1 cellular context compared by ENCODE assay signal in the genomic region with DNA sequence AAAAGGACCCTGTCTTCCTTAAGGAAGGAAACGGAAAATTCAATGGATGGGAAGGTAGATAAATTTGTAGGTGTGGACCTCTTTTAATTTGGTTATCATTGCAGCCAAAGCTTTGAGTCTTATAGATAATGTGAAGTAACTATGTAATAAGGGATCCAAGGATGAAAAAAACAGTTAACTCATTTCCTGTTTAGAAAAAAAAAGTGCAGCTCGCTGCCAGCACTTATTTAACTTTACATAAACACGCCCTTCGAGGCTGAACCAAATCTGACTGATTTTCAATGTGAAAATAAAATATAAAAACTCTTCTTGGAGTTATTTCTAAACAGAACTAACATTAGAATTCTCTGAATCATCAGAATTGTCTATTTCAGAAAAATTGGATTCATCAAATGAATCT.
TF ChIP-seq lines count a peak whose summit lies in the region.

No MANE protein-coding gene starts in this region.

TF ChIP-seq in HepG2, 621 proteins besides CTCF, POLR2A, EP300 and RAD21:
- no peak for TF ChIP-seq TCF7L2 (IDR thresholded peaks at IDR 0.05; ENCODE audit: low read depth, low read length)
TF ChIP-seq in HepG2: peak in this region for 0.
